In genomic region chr10:96691761-96692160, GRCh38 we compare ENCODE assay signal across 23 cellular contexts. TPM values are rescaled to one million over a fixed set of nuclear protein-coding genes. Genes with fewer than 3 reads are reported as not detected.
DNase-seq lines count a peak whose midpoint lies in the region; ATAC-seq and TF ChIP-seq lines count a peak whose summit lies in the region.
"Had no signal": no experiment of that assay in that cellular context is flagged by ENCODE, and none has a peak within 500 bp of the region (broad histone marks: within the 10 kb centered on the region; RNA-seq: fewer than 3 reads in every experiment).

No MANE protein-coding gene starts in this region.

- CTCF ChIA-PET in activated B cell treated with CpG ODN at 0.5 μM for 24 hours (lab: Charles Lee): interaction anchor here (0.7 to 3.0 kb wide), 9 partner anchors 9 to 141 kb away, joined by 3 to 12 read pairs (median 3); no protein-coding TSS in a partner anchor

- no peak for ATAC-seq in activated B cell treated with CpG ODN at 0.5 μM for 24 hours (ENCODE audit: low read depth)

- H3K36me3 Mint-ChIP-seq in activated CD4-positive, alpha-beta T cell treated with anti-CD3 and anti-CD28 coated beads, Interleukin-2, amount 10 ng/mL, durations not matched to agents 24 days and 14 days (ENCODE audit: low read depth): peaks cover 1% of the 10 kb centered on the region
- peaks cover 60% of the 10 kb centered on the region for H3K36me3 Mint-ChIP-seq in activated B cell treated with CpG ODN at 0.5 μM for 24 hours (ENCODE audit: low read depth)
- H3K36me3 Mint-ChIP-seq: CD4-positive, CD25-positive, alpha-beta regulatory T cell had no signal

- peaks cover 34% of the 10 kb centered on the region for H3K4me1 Mint-ChIP-seq in activated CD4-positive, alpha-beta T cell treated with anti-CD3 and anti-CD28 coated beads, Interleukin-2, amount 10 ng/mL, durations not matched to agents 24 days and 14 days
- H3K4me1 Mint-ChIP-seq in activated B cell treated with CpG ODN at 0.5 μM for 24 hours: peaks cover 94% of the 10 kb centered on the region

- H3K27ac ChIP-seq in adrenal gland (no peak overlapping the region), left ventricle myocardium inferior (replicated peaks) (no peak overlapping the region)
- H3K27ac ChIP-seq: 22Rv1, SJSA1 had no signal

- H3K36me3 ChIP-seq in adrenal gland (replicated peaks in 1 of 2) (no peaks in the 10 kb centered on the region), left ventricle myocardium inferior (no peaks in the 10 kb centered on the region)
- H3K36me3 ChIP-seq: SJSA1 had no signal

- no peaks in the 10 kb centered on the region for H3K27me3 Mint-ChIP-seq in activated CD4-positive, alpha-beta T cell treated with anti-CD3 and anti-CD28 coated beads, Interleukin-2, amount 10 ng/mL, durations not matched to agents 24 days and 14 days
- H3K27me3 Mint-ChIP-seq in activated B cell treated with CpG ODN at 0.5 μM for 24 hours: no peaks in the 10 kb centered on the region
- H3K27me3 Mint-ChIP-seq: CD4-positive, CD25-positive, alpha-beta regulatory T cell had no signal

- H3K4me3 Mint-ChIP-seq in activated CD4-positive, alpha-beta T cell treated with anti-CD3 and anti-CD28 coated beads, Interleukin-2, amount 10 ng/mL, durations not matched to agents 24 days and 14 days: no peak overlapping the region
- H3K4me3 Mint-ChIP-seq in activated B cell treated with CpG ODN at 0.5 μM for 24 hours: no peak overlapping the region
- H3K4me3 Mint-ChIP-seq: CD4-positive, CD25-positive, alpha-beta regulatory T cell; GM23338 had no signal

- peaks cover 0 to 6% of the 10 kb centered on the region in 2 donors for H3K4me1 ChIP-seq in adrenal gland (replicated peaks in 1 of 2)
- H3K4me1 ChIP-seq in left ventricle myocardium inferior: no peaks in the 10 kb centered on the region
- H3K4me1 ChIP-seq: SJSA1 had no signal

- no peak for TF ChIP-seq CTCF in activated B cell treated with CpG ODN at 0.5 μM for 24 hours (IDR thresholded peaks at IDR 0.05)
- no peak for TF ChIP-seq CTCF in adrenal gland (IDR thresholded peaks at IDR 0.05)
- TF ChIP-seq CTCF in left ventricle myocardium inferior (IDR thresholded peaks at IDR 0.05; ENCODE audit: borderline replicate concordance): no peak

- POLR2A ChIA-PET in activated B cell treated with CpG ODN at 0.5 μM for 24 hours (lab: Charles Lee): interaction anchor here (0.6 to 2.1 kb wide), 10 partner anchors 8 to 455 kb away, joined by 3 to 11 read pairs (median 4); no protein-coding TSS in a partner anchor

- peaks cover 3% of the 10 kb centered on the region for H3K9me3 Mint-ChIP-seq in activated CD4-positive, alpha-beta T cell treated with anti-CD3 and anti-CD28 coated beads, Interleukin-2, amount 10 ng/mL, durations not matched to agents 24 days and 14 days
- no peaks in the 10 kb centered on the region for H3K9me3 Mint-ChIP-seq in activated B cell treated with CpG ODN at 0.5 μM for 24 hours
- H3K9me3 Mint-ChIP-seq: CD4-positive, CD25-positive, alpha-beta regulatory T cell; GM23338 had no signal

- H3K27me3 ChIP-seq in adrenal gland (no peaks in the 10 kb centered on the region), left ventricle myocardium inferior (ENCODE audit: low read depth) (peaks cover 3% of the 10 kb centered on the region)

- DNase-seq in activated CD4-positive, alpha-beta T cell treated with anti-CD3 and anti-CD28 coated beads, Interleukin-2, amount 10 ng/mL, durations not matched to agents 24 days and 14 days: no peak
- no peak for DNase-seq in activated CD4-positive, alpha-beta T cell treated with anti-CD3 and anti-CD28 coated beads for 48 hours
- no peak for DNase-seq in activated B cell treated with CpG ODN at 0.5 μM for 24 hours
- DNase-seq in myocyte (ENCODE audit: low read depth): peak; percentile 3
- no peak for DNase-seq in adrenal gland
- DNase-seq in activated gamma-delta T cell (lab: John Stamatoyannopoulos, UW): no peak
- no peak for DNase-seq in left ventricle myocardium inferior
- DNase-seq: CD4-positive, CD25-positive, alpha-beta regulatory T cell; DMS153; HCEC 1CT; KG1; MM.1S; NCI-H1417; NCI-H1694; NCI-H2029 treated with DMSO at 0.1 percent for 48 hours; NCI-H226; NCI-H510A; NCI-H69; Right ventricle myocardium superior; RPMI8226 had no signal

- TF ChIP-seq POLR2A in adrenal gland (IDR thresholded peaks at IDR 0.05): no peak

- no peak overlapping the region for H3K4me3 ChIP-seq in adrenal gland
- H3K4me3 ChIP-seq in left ventricle myocardium inferior: no peak overlapping the region
- H3K4me3 ChIP-seq: GM23338, SJSA1 had no signal

- intact Hi-C loops in activated CD4-positive, alpha-beta T cell treated with anti-CD3 and anti-CD28 coated beads, Interleukin-2, amount 10 ng/mL, durations not matched to agents 24 days and 14 days (cut with micrococcal nuclease): loop anchor here (10.0 kb wide), 1 partner anchor 47 kb away; no protein-coding TSS in a partner anchor
- intact Hi-C loops in activated B cell treated with CpG ODN at 0.5 μM for 24 hours (cut with micrococcal nuclease) (loop anchor here (1.0 kb wide), 2 partner anchors 9 to 46 kb away; no protein-coding TSS in a partner anchor), adrenal gland (cut with DNase I) (no loop called here), left ventricle myocardium inferior (cut with micrococcal nuclease) (no loop called here)

- H3K9me3 ChIP-seq in adrenal gland (replicated peaks in 1 of 3) (no peaks in the 10 kb centered on the region), left ventricle myocardium inferior (replicated peaks) (no peaks in the 10 kb centered on the region)
- H3K9me3 ChIP-seq: SJSA1 had no signal

- H3K27ac Mint-ChIP-seq in activated CD4-positive, alpha-beta T cell treated with anti-CD3 and anti-CD28 coated beads, Interleukin-2, amount 10 ng/mL, durations not matched to agents 24 days and 14 days: peak overlapping the region; percentile 32
- H3K27ac Mint-ChIP-seq in activated B cell treated with CpG ODN at 0.5 μM for 24 hours: peak overlapping the region; percentile 72
- H3K27ac Mint-ChIP-seq: GM23338 had no signal

RNA-seq across cellular contexts. Expression of gene PIK3AP1, which starts 28.6 kb away (rescaled TPM):
- total RNA-seq in activated CD4-positive, alpha-beta T cell treated with anti-CD3 and anti-CD28 coated beads, Interleukin-2, amount 10 ng/mL, durations not matched to agents 24 days and 14 days: 9.6 and 11.7 TPM in 2 replicates
- total RNA-seq in activated B cell treated with CpG ODN at 0.5 μM for 24 hours (156 and 157 TPM in 2 replicates), myocyte (0.29 and 2.0 TPM in 2 replicates), adrenal gland (10 to 100 TPM in 6 of 8 donors, 1 to 10 TPM in 2; 6.2 to 38.5 (median 17.0) TPM), left ventricle myocardium inferior (5.4 TPM)
- polyA plus RNA-seq in myocyte (2012): 0.68 TPM
- 1 to 10 TPM; 2.0 to 6.0 (median 5.8) TPM for polyA plus RNA-seq in adrenal gland

Comparison
In these comparisons a context has a peak if more than half of its experiments do, and no peak if none do; other contexts are left out.
1. intact Hi-C loops: an anchor here in activated CD4-positive, alpha-beta T cell treated with anti-CD3 and anti-CD28 coated beads, Interleukin-2, amount 10 ng/mL, durations not matched to agents 24 days and 14 days (10.0 kb wide) and activated B cell treated with CpG ODN at 0.5 μM for 24 hours (1.0 kb wide); none called in adrenal gland and left ventricle myocardium inferior.